Comparison of ENCODE assay signal across 8 cellular contexts in genomic region chr3:15797600-15798303, GRCh38. TPM values are rescaled to one million over a fixed set of nuclear protein-coding genes. Genes with fewer than 3 reads are reported as not detected.
DNase-seq lines count a peak whose midpoint lies in the region; ATAC-seq, FAIRE-seq and TF ChIP-seq lines count a peak whose summit lies in the region.

TSS of gene ANKRD28 (minus strand) at chr3:15797979. CDS start at chr3:15796521, 1,458 bp downstream.

- H3K27me3 Mint-ChIP-seq in chondrocyte (ENCODE audit: low read depth): no peaks in the 10 kb centered on the region

- H3K4me1 ChIP-seq in RWPE2 (ENCODE audit: insufficient read depth, poor library complexity, severe bottlenecking) (peaks cover 55% of the 10 kb centered on the region), kidney (ENCODE audit: control insufficient read depth in 1 of 2, insufficient read depth in 1 of 2, low read depth in 1 of 2, low read length in 2 of 2) (peaks cover 3 to 14% of the 10 kb centered on the region in 2 donors), small intestine (ENCODE audit: control insufficient read depth in 2 of 2, insufficient read depth in 1 of 2, low read depth in 1 of 2, low read length in 1 of 2) (peaks cover 0 to 5% of the 10 kb centered on the region in 2 donors)

- H3K27ac Mint-ChIP-seq in chondrocyte (ENCODE audit: unreplicated experiment): peak within 1 kb of the TSS; percentile 98

- H3K9me3 Mint-ChIP-seq in chondrocyte (ENCODE audit: low read depth): no peaks in the 10 kb centered on the region

- peak within 1 kb of the TSS; percentile 76 for H3K4me3 Mint-ChIP-seq in chondrocyte (ENCODE audit: unreplicated experiment)

- TF ChIP-seq CTCF in RWPE2 (IDR thresholded peaks at IDR 0.05; ENCODE audit: poor library complexity, severe bottlenecking) (peak; percentile 27), chondrocyte (IDR thresholded peaks at IDR 0.05) (peak; percentile 75), kidney (IDR thresholded peaks at IDR 0.05; ENCODE audit: borderline replicate concordance, extremely low read depth, insufficient read depth) (no peak)

- FAIRE-seq in kidney (lab: Jason Lieb, UNC) (peak; percentile 41), small intestine (lab: Jason Lieb, UNC) (no peak)

- no peaks in the 10 kb centered on the region for H3K9me3 ChIP-seq in RWPE2 (ENCODE audit: severe bottlenecking)
- no peaks in the 10 kb centered on the region for H3K9me3 ChIP-seq in kidney (ENCODE audit: control insufficient read depth in 1 of 2, low read length in 2 of 2)
- H3K9me3 ChIP-seq in small intestine (ENCODE audit: control insufficient read depth, low read depth): no peaks in the 10 kb centered on the region

- ATAC-seq in HG03066 (IDR thresholded peaks at IDR 0.05; ENCODE audit: low read depth, unreplicated experiment) (peak; percentile 24), RWPE2 (ENCODE audit: low read depth) (peak; percentile 83), GM21737 (IDR thresholded peaks at IDR 0.05; ENCODE audit: unreplicated experiment) (no peak), HG02763 (IDR thresholded peaks at IDR 0.05; ENCODE audit: unreplicated experiment) (no peak)

- peak within 1 kb of the TSS; percentile 33 for H3K4me3 ChIP-seq in RWPE2 (ENCODE audit: severe bottlenecking)
- H3K4me3 ChIP-seq in kidney (ENCODE audit: low read length in 2 of 2): peak within 1 kb of the TSS; percentile 44 to 49
- H3K4me3 ChIP-seq in small intestine (ENCODE audit: low read depth in 1 of 2, low read length in 2 of 2): peak within 1 kb of the TSS in 1 of 2 donors; percentile 13

- no peaks in the 10 kb centered on the region for H3K27me3 ChIP-seq in RWPE2 (ENCODE audit: insufficient read depth, poor library complexity, severe bottlenecking)
- no peaks in the 10 kb centered on the region for H3K27me3 ChIP-seq in small intestine (ENCODE audit: control insufficient read depth in 2 of 2, insufficient read depth in 2 of 2, low read length in 2 of 2)

- peaks cover 37% of the 10 kb centered on the region for H3K4me1 Mint-ChIP-seq in chondrocyte (ENCODE audit: low read depth)

- DNase-seq in GM03348 (ENCODE audit: low spot score): peak; percentile 52
- no peak for DNase-seq in RWPE2 (ENCODE audit: low spot score)
- DNase-seq in chondrocyte (ENCODE audit: low spot score): no peak
- DNase-seq in kidney: no peak
- no peak for DNase-seq in small intestine

- peaks cover 3% of the 10 kb centered on the region for H3K36me3 Mint-ChIP-seq in chondrocyte (ENCODE audit: low read depth)

- intact Hi-C loops in kidney (cut with DNase I): no loop called here

- WGBS in small intestine, 3 donors: 9 to 30% (median 20%) methylated on average over 6 of the region's 6 CpGs

- H3K9ac ChIP-seq in kidney (ENCODE audit: low read length in 2 of 2): peak within 1 kb of the TSS in 1 of 2 donors; percentile 49

- H3K36me3 ChIP-seq in RWPE2 (ENCODE audit: low read depth): peaks cover 21% of the 10 kb centered on the region
- no peaks in the 10 kb centered on the region for H3K36me3 ChIP-seq in kidney (ENCODE audit: control insufficient read depth in 1 of 2, insufficient read depth in 2 of 2, low read length in 2 of 2)
- no peaks in the 10 kb centered on the region for H3K36me3 ChIP-seq in small intestine (ENCODE audit: control insufficient read depth in 2 of 2, insufficient read depth in 2 of 2, low read length in 2 of 2)

- H3K27ac ChIP-seq in RWPE2 (ENCODE audit: poor library complexity, severe bottlenecking) (peak within 1 kb of the TSS; percentile 99), kidney (ENCODE audit: low read depth in 2 of 2, low read length in 2 of 2) (peak within 1 kb of the TSS in 1 of 2 donors; percentile 20), small intestine (ENCODE audit: low read depth in 1 of 2, low read length in 1 of 2) (peak within 1 kb of the TSS; percentile 41 to 94)

RNA-seq across cellular contexts. Expression of gene ANKRD28, which starts in this region (rescaled TPM):
- 92.5 to 124 TPM (median 104 TPM) in 3 replicates for total RNA-seq in chondrocyte
- 72.4 TPM for total RNA-seq in kidney
- polyA plus RNA-seq in kidney (ENCODE audit: insufficient read depth, low read depth, low replicate concordance): 9.8 TPM
- polyA plus RNA-seq in small intestine: 10 to 100 TPM in 2 of 3 donors, 1 to 10 TPM in 1; 8.9 to 12.2 (median 11.0) TPM

Comparison
In these comparisons a context has a peak if more than half of its experiments do, and no peak if none do; other contexts are left out.
1. ATAC-seq: peak in HG03066 (single experiment) and RWPE2 (single experiment); none in GM21737 (single experiment) and HG02763 (single experiment).